ENCODE assay signal across 1 cellular context in the genomic region with DNA sequence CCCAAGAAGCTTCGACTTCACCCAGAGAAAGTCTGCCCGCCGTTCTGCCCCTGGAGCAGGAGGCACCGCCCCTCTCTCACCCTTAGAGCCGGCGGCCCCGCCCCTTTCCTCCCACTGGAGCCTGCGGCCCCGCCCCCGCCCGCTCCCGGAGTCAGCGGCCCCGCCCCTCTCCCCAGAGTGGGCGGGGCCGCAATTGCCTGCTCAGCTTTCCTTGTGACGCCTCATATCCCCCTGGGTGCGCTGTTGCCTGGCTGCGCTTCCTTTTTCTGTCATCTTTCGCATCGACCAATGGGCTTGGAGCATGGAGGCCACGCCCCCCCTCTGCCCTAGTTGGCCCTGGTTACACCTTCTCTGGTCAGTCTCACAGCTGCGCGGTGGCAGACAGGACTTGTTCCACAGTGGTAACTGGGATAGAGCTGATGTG.
TF ChIP-seq lines count a peak whose summit lies in the region.

No MANE protein-coding gene starts in this region.

TF ChIP-seq in SK-N-SH, 30 proteins besides CTCF, POLR2A, EP300 and RAD21:
- TF ChIP-seq, protein P1, sequence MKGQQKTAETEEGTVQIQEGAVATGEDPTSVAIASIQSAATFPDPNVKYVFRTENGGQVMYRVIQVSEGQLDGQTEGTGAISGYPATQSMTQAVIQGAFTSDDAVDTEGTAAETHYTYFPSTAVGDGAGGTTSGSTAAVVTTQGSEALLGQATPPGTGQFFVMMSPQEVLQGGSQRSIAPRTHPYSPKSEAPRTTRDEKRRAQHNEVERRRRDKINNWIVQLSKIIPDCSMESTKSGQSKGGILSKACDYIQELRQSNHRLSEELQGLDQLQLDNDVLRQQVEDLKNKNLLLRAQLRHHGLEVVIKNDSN (IDR thresholded peaks at IDR 0.05; ENCODE audit: borderline replicate concordance, low read depth) = no peak
- no peak for TF ChIP-seq EZH2phosphoT487 (IDR thresholded peaks at IDR 0.05; ENCODE audit: borderline replicate concordance, low read depth)
- no peak for TF ChIP-seq NRF1 (IDR thresholded peaks at IDR 0.05; ENCODE audit: low read depth, low read length)
- TF ChIP-seq RCOR1 (IDR thresholded peaks at IDR 0.05; ENCODE audit: low read length) = no peak
- TF ChIP-seq CHD2 (IDR thresholded peaks at IDR 0.05; ENCODE audit: low read length, partially characterized antibody) = no peak
- no peak for TF ChIP-seq POLR2AphosphoS5 (IDR thresholded peaks at IDR 0.05; ENCODE audit: low read depth, low read length)
- TF ChIP-seq NFIC (IDR thresholded peaks at IDR 0.05; ENCODE audit: borderline replicate concordance) = no peak
- TF ChIP-seq FOXJ3 (CRISPR knock-in tag; IDR thresholded peaks at IDR 0.05) = no peak
- TF ChIP-seq, protein P2, sequence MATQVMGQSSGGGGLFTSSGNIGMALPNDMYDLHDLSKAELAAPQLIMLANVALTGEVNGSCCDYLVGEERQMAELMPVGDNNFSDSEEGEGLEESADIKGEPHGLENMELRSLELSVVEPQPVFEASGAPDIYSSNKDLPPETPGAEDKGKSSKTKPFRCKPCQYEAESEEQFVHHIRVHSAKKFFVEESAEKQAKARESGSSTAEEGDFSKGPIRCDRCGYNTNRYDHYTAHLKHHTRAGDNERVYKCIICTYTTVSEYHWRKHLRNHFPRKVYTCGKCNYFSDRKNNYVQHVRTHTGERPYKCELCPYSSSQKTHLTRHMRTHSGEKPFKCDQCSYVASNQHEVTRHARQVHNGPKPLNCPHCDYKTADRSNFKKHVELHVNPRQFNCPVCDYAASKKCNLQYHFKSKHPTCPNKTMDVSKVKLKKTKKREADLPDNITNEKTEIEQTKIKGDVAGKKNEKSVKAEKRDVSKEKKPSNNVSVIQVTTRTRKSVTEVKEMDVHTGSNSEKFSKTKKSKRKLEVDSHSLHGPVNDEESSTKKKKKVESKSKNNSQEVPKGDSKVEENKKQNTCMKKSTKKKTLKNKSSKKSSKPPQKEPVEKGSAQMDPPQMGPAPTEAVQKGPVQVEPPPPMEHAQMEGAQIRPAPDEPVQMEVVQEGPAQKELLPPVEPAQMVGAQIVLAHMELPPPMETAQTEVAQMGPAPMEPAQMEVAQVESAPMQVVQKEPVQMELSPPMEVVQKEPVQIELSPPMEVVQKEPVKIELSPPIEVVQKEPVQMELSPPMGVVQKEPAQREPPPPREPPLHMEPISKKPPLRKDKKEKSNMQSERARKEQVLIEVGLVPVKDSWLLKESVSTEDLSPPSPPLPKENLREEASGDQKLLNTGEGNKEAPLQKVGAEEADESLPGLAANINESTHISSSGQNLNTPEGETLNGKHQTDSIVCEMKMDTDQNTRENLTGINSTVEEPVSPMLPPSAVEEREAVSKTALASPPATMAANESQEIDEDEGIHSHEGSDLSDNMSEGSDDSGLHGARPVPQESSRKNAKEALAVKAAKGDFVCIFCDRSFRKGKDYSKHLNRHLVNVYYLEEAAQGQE (IDR thresholded peaks at IDR 0.05; ENCODE audit: low read depth, low read length) = no peak
- TF ChIP-seq MXI1 (IDR thresholded peaks at IDR 0.05; ENCODE audit: low read depth, low read length) = no peak
- no peak for TF ChIP-seq YY1 (IDR thresholded peaks at IDR 0.05; ENCODE audit: low read depth)
- TF ChIP-seq, protein P3, sequence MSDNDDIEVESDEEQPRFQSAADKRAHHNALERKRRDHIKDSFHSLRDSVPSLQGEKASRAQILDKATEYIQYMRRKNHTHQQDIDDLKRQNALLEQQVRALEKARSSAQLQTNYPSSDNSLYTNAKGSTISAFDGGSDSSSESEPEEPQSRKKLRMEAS (IDR thresholded peaks at IDR 0.05; ENCODE audit: low read depth) = no peak
- TF ChIP-seq, protein P4, sequence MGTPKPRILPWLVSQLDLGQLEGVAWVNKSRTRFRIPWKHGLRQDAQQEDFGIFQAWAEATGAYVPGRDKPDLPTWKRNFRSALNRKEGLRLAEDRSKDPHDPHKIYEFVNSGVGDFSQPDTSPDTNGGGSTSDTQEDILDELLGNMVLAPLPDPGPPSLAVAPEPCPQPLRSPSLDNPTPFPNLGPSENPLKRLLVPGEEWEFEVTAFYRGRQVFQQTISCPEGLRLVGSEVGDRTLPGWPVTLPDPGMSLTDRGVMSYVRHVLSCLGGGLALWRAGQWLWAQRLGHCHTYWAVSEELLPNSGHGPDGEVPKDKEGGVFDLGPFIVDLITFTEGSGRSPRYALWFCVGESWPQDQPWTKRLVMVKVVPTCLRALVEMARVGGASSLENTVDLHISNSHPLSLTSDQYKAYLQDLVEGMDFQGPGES (IDR thresholded peaks at IDR 0.05; ENCODE audit: low read depth, low read length) = no peak
- TF ChIP-seq, protein P5, sequence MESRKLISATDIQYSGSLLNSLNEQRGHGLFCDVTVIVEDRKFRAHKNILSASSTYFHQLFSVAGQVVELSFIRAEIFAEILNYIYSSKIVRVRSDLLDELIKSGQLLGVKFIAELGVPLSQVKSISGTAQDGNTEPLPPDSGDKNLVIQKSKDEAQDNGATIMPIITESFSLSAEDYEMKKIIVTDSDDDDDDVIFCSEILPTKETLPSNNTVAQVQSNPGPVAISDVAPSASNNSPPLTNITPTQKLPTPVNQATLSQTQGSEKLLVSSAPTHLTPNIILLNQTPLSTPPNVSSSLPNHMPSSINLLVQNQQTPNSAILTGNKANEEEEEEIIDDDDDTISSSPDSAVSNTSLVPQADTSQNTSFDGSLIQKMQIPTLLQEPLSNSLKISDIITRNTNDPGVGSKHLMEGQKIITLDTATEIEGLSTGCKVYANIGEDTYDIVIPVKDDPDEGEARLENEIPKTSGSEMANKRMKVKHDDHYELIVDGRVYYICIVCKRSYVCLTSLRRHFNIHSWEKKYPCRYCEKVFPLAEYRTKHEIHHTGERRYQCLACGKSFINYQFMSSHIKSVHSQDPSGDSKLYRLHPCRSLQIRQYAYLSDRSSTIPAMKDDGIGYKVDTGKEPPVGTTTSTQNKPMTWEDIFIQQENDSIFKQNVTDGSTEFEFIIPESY (IDR thresholded peaks at IDR 0.05; ENCODE audit: borderline replicate concordance, low read depth) = no peak
